In genomic region chr15:83046558-83047127, GRCh38 we compare ENCODE assay signal across 19 cellular contexts. TPM values are rescaled to one million over a fixed set of nuclear protein-coding genes. Genes with fewer than 3 reads are reported as not detected.
DNase-seq lines count a peak whose midpoint lies in the region; ATAC-seq, FAIRE-seq and TF ChIP-seq lines count a peak whose summit lies in the region.
"Had no signal": no experiment of that assay in that cellular context is flagged by ENCODE, and none has a peak within 500 bp of the region (broad histone marks: within the 10 kb centered on the region; RNA-seq: fewer than 3 reads in every experiment).

No MANE protein-coding gene starts in this region.

- intact Hi-C loops in activated naive CD4-positive, alpha-beta T cell treated with anti-CD3 and anti-CD28 coated beads for 36 hours (cut with micrococcal nuclease): loop anchor here (10.0 kb wide), 1 partner anchor 58 kb away; the partner anchor contains the start of gene TM6SF1

- peaks cover 10% of the 10 kb centered on the region for H3K4me1 ChIP-seq in astrocyte (ENCODE audit: insufficient read depth, low read length)

- no peaks in the 10 kb centered on the region for H3K27me3 ChIP-seq in astrocyte (ENCODE audit: insufficient read depth, low read length)
- H3K27me3 ChIP-seq: esophagus muscularis mucosa, upper lobe of right lung had no signal

- no peak overlapping the region for H3K27ac ChIP-seq in astrocyte (ENCODE audit: low read depth, low read length)
- H3K27ac ChIP-seq: upper lobe of right lung had no signal

- H3K4me3 ChIP-seq in astrocyte (ENCODE audit: insufficient read depth, low read depth, low read length) (no peak overlapping the region), foreskin fibroblast (ENCODE audit: low read depth in 1 of 2, low read length in 2 of 2) (no peak overlapping the region)
- H3K4me3 ChIP-seq: esophagus muscularis mucosa, upper lobe of right lung had no signal

- H3K9me3 ChIP-seq in astrocyte (ENCODE audit: insufficient read depth, low read depth, low read length): no peaks in the 10 kb centered on the region
- H3K9me3 ChIP-seq: esophagus muscularis mucosa, upper lobe of right lung had no signal

- H2AFZ ChIP-seq in astrocyte (ENCODE audit: low read depth, low read length): no peak overlapping the region

- H3K4me3 Mint-ChIP-seq in activated naive CD4-positive, alpha-beta T cell treated with anti-CD3 and anti-CD28 coated beads, Interleukin-2, amount 50 U/mL, for 24 hours: no peak overlapping the region
- no peak overlapping the region for H3K4me3 Mint-ChIP-seq in activated naive CD4-positive, alpha-beta T cell treated with anti-CD3 and anti-CD28 coated beads for 36 hours
- no peak overlapping the region for H3K4me3 Mint-ChIP-seq in astrocyte (ENCODE audit: unreplicated experiment)
- no peak overlapping the region for H3K4me3 Mint-ChIP-seq in stimulated activated effector memory CD8-positive, alpha-beta T cell treated with anti-CD3 and anti-CD28 coated beads, Interleukin-12 subunit alpha, Interleukin-12 subunit beta, amount 100 ng/mL, for 72 hours
- H3K4me3 Mint-ChIP-seq: nephron had no signal

- peaks cover 78% of the 10 kb centered on the region for H3K79me2 ChIP-seq in astrocyte (ENCODE audit: insufficient read depth, low read length)

- H3K4me1 Mint-ChIP-seq in activated naive CD4-positive, alpha-beta T cell treated with anti-CD3 and anti-CD28 coated beads, Interleukin-2, amount 50 U/mL, for 24 hours: peaks cover 29% of the 10 kb centered on the region
- peaks cover 2% of the 10 kb centered on the region for H3K4me1 Mint-ChIP-seq in activated naive CD4-positive, alpha-beta T cell treated with anti-CD3 and anti-CD28 coated beads for 36 hours (ENCODE audit: low read depth)
- no peaks in the 10 kb centered on the region for H3K4me1 Mint-ChIP-seq in astrocyte (ENCODE audit: low read depth, unreplicated experiment)
- H3K4me1 Mint-ChIP-seq in stimulated activated effector memory CD8-positive, alpha-beta T cell treated with anti-CD3 and anti-CD28 coated beads, Interleukin-12 subunit alpha, Interleukin-12 subunit beta, amount 100 ng/mL, for 72 hours: peaks cover 26% of the 10 kb centered on the region
- H3K4me1 Mint-ChIP-seq: nephron had no signal

- peak overlapping the region; percentile 14 for H3K27ac Mint-ChIP-seq in activated naive CD4-positive, alpha-beta T cell treated with anti-CD3 and anti-CD28 coated beads, Interleukin-2, amount 50 U/mL, for 24 hours
- no peak overlapping the region for H3K27ac Mint-ChIP-seq in activated naive CD4-positive, alpha-beta T cell treated with anti-CD3 and anti-CD28 coated beads for 36 hours
- H3K27ac Mint-ChIP-seq in astrocyte (ENCODE audit: unreplicated experiment): no peak overlapping the region
- H3K27ac Mint-ChIP-seq in stimulated activated effector memory CD8-positive, alpha-beta T cell treated with anti-CD3 and anti-CD28 coated beads, Interleukin-12 subunit alpha, Interleukin-12 subunit beta, amount 100 ng/mL, for 72 hours: peak overlapping the region; percentile 26
- H3K27ac Mint-ChIP-seq: activated T-helper 2 cell treated with anti-CD3 and anti-CD28 coated beads, Interferon-gamma antibody, Interleukin-2, Interleukin-4, amounts not matched to agents 10 μg/mL and 5 μg/mL and 100 μg/mL, durations not matched to agents 14 hours and 24 hours and 36 hours; nephron had no signal

- H4K20me1 ChIP-seq in astrocyte (ENCODE audit: insufficient read depth, low read length): peaks cover 58% of the 10 kb centered on the region

- TF ChIP-seq CTCF in astrocyte (IDR thresholded peaks at IDR 0.05; ENCODE audit: insufficient read depth, low read depth, low read length): no peak
- no peak for TF ChIP-seq CTCF in foreskin fibroblast (IDR thresholded peaks at IDR 0.05; ENCODE audit: low read depth, low read length)

- no peaks in the 10 kb centered on the region for H3K27me3 Mint-ChIP-seq in activated naive CD4-positive, alpha-beta T cell treated with anti-CD3 and anti-CD28 coated beads, Interleukin-2, amount 50 U/mL, for 24 hours
- H3K27me3 Mint-ChIP-seq in activated naive CD4-positive, alpha-beta T cell treated with anti-CD3 and anti-CD28 coated beads for 36 hours (ENCODE audit: low read depth): no peaks in the 10 kb centered on the region
- H3K27me3 Mint-ChIP-seq in astrocyte (ENCODE audit: low read depth, unreplicated experiment): no peaks in the 10 kb centered on the region

- CTCF ChIA-PET in activated naive CD4-positive, alpha-beta T cell treated with anti-CD3 and anti-CD28 coated beads for 36 hours (lab: Charles Lee): no interaction called here

- DNase-seq in activated naive CD4-positive, alpha-beta T cell treated with anti-CD3 and anti-CD28 coated beads for 36 hours: no peak
- DNase-seq in astrocyte (ENCODE audit: low read depth) (peak; percentile 70), foreskin fibroblast (peak; percentile 39 to 72), GOT3 (lab: John Stamatoyannopoulos, UW) (no peak), NAMALWA (ENCODE audit: low spot score) (no peak)
- no peak for DNase-seq in stimulated activated effector memory CD8-positive, alpha-beta T cell treated with anti-CD3 and anti-CD28 coated beads, Interleukin-12 subunit alpha, Interleukin-12 subunit beta, amount 100 ng/mL, for 72 hours (ENCODE audit: low spot score in 2 of 2)
- DNase-seq: ACHN; activated CD4-positive, alpha-beta T cell treated with anti-CD3 and anti-CD28 coated beads, Interleukin-2, amount 50 U/mL, for 1 hour; DMS153; NCI-H2227 treated with DMSO at 0.1 percent for 48 hours; stimulated activated CD4-positive, alpha-beta T cell treated with anti-CD3 and anti-CD28 coated beads, Interleukin-12 subunit alpha, Interleukin-12 subunit beta, amount 100 ng/mL, for 4 hours; upper lobe of right lung had no signal

- H3K9me3 Mint-ChIP-seq in activated naive CD4-positive, alpha-beta T cell treated with anti-CD3 and anti-CD28 coated beads, Interleukin-2, amount 50 U/mL, for 24 hours: no peaks in the 10 kb centered on the region
- no peaks in the 10 kb centered on the region for H3K9me3 Mint-ChIP-seq in activated naive CD4-positive, alpha-beta T cell treated with anti-CD3 and anti-CD28 coated beads for 36 hours
- H3K9me3 Mint-ChIP-seq in astrocyte (ENCODE audit: unreplicated experiment): no peaks in the 10 kb centered on the region
- no peaks in the 10 kb centered on the region for H3K9me3 Mint-ChIP-seq in stimulated activated effector memory CD8-positive, alpha-beta T cell treated with anti-CD3 and anti-CD28 coated beads, Interleukin-12 subunit alpha, Interleukin-12 subunit beta, amount 100 ng/mL, for 72 hours
- H3K9me3 Mint-ChIP-seq: activated T-helper 2 cell treated with anti-CD3 and anti-CD28 coated beads, Interferon-gamma antibody, Interleukin-2, Interleukin-4, amounts not matched to agents 10 μg/mL and 5 μg/mL and 100 μg/mL, durations not matched to agents 14 hours and 24 hours and 36 hours; nephron had no signal

- peaks cover 24% of the 10 kb centered on the region for H3K36me3 Mint-ChIP-seq in activated naive CD4-positive, alpha-beta T cell treated with anti-CD3 and anti-CD28 coated beads, Interleukin-2, amount 50 U/mL, for 24 hours
- H3K36me3 Mint-ChIP-seq in activated naive CD4-positive, alpha-beta T cell treated with anti-CD3 and anti-CD28 coated beads for 36 hours (ENCODE audit: low read depth): peaks cover 30% of the 10 kb centered on the region
- H3K36me3 Mint-ChIP-seq in astrocyte (ENCODE audit: low read depth, unreplicated experiment): peaks cover 16% of the 10 kb centered on the region
- H3K36me3 Mint-ChIP-seq in stimulated activated effector memory CD8-positive, alpha-beta T cell treated with anti-CD3 and anti-CD28 coated beads, Interleukin-12 subunit alpha, Interleukin-12 subunit beta, amount 100 ng/mL, for 72 hours: peaks cover 97% of the 10 kb centered on the region

- peak; percentile 68 for FAIRE-seq in astrocyte (lab: Jason Lieb, UNC)
- FAIRE-seq: H1, islet of Langerhans had no signal

- H3K4me2 ChIP-seq in astrocyte (ENCODE audit: low read length): no peak overlapping the region

- peaks cover 24% of the 10 kb centered on the region for H3K36me3 ChIP-seq in astrocyte (ENCODE audit: insufficient read depth, low read length)

- ATAC-seq in stimulated activated effector memory CD8-positive, alpha-beta T cell treated with anti-CD3 and anti-CD28 coated beads, Interleukin-12 subunit alpha, Interleukin-12 subunit beta, amount 100 ng/mL, for 72 hours: no peak
- ATAC-seq in GM19455 (IDR thresholded peaks at IDR 0.05; ENCODE audit: unreplicated experiment): no peak
- ATAC-seq: upper lobe of right lung had no signal

- no peak overlapping the region for H3K9ac ChIP-seq in astrocyte (ENCODE audit: low read length)

RNA-seq across cellular contexts. Expression of gene BTBD1, which starts 20.4 kb away (rescaled TPM):
- total RNA-seq in activated naive CD4-positive, alpha-beta T cell treated with anti-CD3 and anti-CD28 coated beads for 36 hours: 10 to 100 TPM; 45.2 to 46.1 TPM
- 60.3 and 61.1 TPM in 2 replicates for total RNA-seq in astrocyte

RNA-seq across cellular contexts. Expression of gene C15orf40, which starts 35.2 kb away (rescaled TPM):
- total RNA-seq in activated naive CD4-positive, alpha-beta T cell treated with anti-CD3 and anti-CD28 coated beads for 36 hours: 10 to 100 TPM; 20.6 to 21.7 TPM
- 15.3 and 18.1 TPM in 2 replicates for total RNA-seq in astrocyte

Comparison
In these comparisons a context has a peak if more than half of its experiments do, and no peak if none do; other contexts are left out.
1. H3K27ac Mint-ChIP-seq: peak in activated naive CD4-positive, alpha-beta T cell treated with anti-CD3 and anti-CD28 coated beads, Interleukin-2, amount 50 U/mL, for 24 hours (single experiment) and stimulated activated effector memory CD8-positive, alpha-beta T cell treated with anti-CD3 and anti-CD28 coated beads, Interleukin-12 subunit alpha, Interleukin-12 subunit beta, amount 100 ng/mL, for 72 hours (single experiment); none in activated naive CD4-positive, alpha-beta T cell treated with anti-CD3 and anti-CD28 coated beads for 36 hours (single experiment) and astrocyte (single experiment).
2. DNase-seq: peak in astrocyte (single experiment) and foreskin fibroblast (2 of 2); none in activated naive CD4-positive, alpha-beta T cell treated with anti-CD3 and anti-CD28 coated beads for 36 hours (single experiment), stimulated activated effector memory CD8-positive, alpha-beta T cell treated with anti-CD3 and anti-CD28 coated beads, Interleukin-12 subunit alpha, Interleukin-12 subunit beta, amount 100 ng/mL, for 72 hours (0 of 2), GOT3 (single experiment) and NAMALWA (single experiment).